ENCODE assay signal across 1 cellular context in the genomic region with DNA sequence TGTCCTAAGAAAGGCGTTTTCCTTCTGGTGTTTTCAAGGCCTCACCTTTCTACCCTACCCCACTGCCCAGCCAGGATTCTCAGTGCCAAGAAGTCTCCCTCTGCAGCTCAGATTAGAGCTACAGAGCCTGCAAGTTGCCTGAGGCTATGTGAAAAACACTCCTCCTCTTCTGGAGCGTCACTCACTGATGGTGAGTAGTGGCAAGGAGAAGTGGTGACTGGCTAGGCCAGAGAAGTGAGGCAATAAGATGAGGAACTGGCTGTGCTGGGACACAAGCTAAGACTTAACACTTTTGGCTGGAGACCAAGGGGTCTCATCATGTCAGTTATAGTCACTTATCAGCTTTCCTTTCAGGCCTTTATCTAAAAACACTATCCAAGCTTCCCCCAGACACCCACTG.
TF ChIP-seq lines count a peak whose summit lies in the region.

No MANE protein-coding gene starts in this region.

TF ChIP-seq in K562, 482 proteins besides CTCF, POLR2A, EP300 and RAD21:
- TF ChIP-seq ETV5 (CRISPR knock-in tag; IDR thresholded peaks at IDR 0.05; ENCODE audit: low read depth), result 0 out of 2 replicates have a peak, but pooled peaks have one; percentile 14
- TF ChIP-seq, protein P1, sequence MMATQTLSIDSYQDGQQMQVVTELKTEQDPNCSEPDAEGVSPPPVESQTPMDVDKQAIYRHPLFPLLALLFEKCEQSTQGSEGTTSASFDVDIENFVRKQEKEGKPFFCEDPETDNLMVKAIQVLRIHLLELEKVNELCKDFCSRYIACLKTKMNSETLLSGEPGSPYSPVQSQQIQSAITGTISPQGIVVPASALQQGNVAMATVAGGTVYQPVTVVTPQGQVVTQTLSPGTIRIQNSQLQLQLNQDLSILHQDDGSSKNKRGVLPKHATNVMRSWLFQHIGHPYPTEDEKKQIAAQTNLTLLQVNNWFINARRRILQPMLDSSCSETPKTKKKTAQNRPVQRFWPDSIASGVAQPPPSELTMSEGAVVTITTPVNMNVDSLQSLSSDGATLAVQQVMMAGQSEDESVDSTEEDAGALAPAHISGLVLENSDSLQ (IDR thresholded peaks at IDR 0.05), result peak; percentile 68
- TF ChIP-seq, protein P2, sequence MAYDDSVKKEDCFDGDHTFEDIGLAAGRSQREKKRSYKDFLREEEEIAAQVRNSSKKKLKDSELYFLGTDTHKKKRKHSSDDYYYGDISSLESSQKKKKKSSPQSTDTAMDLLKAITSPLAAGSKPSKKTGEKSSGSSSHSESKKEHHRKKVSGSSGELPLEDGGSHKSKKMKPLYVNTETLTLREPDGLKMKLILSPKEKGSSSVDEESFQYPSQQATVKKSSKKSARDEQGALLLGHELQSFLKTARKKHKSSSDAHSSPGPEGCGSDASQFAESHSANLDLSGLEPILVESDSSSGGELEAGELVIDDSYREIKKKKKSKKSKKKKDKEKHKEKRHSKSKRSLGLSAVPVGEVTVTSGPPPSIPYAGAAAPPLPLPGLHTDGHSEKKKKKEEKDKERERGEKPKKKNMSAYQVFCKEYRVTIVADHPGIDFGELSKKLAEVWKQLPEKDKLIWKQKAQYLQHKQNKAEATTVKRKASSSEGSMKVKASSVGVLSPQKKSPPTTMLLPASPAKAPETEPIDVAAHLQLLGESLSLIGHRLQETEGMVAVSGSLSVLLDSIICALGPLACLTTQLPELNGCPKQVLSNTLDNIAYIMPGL (CRISPR knock-in tag; IDR thresholded peaks at IDR 0.05), result no peak
- TF ChIP-seq, protein P3, sequence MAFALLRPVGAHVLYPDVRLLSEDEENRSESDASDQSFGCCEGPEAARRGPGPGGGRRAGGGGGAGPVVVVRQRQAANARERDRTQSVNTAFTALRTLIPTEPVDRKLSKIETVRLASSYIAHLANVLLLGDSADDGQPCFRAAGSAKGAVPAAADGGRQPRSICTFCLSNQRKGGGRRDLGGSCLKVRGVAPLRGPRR (CRISPR knock-in tag; IDR thresholded peaks at IDR 0.05), result no peak
- TF ChIP-seq ZNF140 (CRISPR knock-in tag; IDR thresholded peaks at IDR 0.05), result no peak
- TF ChIP-seq, protein P4, sequence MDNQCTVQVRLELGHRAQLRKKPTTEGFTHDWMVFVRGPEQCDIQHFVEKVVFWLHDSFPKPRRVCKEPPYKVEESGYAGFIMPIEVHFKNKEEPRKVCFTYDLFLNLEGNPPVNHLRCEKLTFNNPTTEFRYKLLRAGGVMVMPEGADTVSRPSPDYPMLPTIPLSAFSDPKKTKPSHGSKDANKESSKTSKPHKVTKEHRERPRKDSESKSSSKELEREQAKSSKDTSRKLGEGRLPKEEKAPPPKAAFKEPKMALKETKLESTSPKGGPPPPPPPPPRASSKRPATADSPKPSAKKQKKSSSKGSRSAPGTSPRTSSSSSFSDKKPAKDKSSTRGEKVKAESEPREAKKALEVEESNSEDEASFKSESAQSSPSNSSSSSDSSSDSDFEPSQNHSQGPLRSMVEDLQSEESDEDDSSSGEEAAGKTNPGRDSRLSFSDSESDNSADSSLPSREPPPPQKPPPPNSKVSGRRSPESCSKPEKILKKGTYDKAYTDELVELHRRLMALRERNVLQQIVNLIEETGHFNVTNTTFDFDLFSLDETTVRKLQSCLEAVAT (IDR thresholded peaks at IDR 0.05), result no peak
- TF ChIP-seq, protein P5, sequence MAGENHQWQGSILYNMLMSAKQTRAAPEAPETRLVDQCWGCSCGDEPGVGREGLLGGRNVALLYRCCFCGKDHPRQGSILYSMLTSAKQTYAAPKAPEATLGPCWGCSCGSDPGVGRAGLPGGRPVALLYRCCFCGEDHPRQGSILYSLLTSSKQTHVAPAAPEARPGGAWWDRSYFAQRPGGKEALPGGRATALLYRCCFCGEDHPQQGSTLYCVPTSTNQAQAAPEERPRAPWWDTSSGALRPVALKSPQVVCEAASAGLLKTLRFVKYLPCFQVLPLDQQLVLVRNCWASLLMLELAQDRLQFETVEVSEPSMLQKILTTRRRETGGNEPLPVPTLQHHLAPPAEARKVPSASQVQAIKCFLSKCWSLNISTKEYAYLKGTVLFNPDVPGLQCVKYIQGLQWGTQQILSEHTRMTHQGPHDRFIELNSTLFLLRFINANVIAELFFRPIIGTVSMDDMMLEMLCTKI (IDR thresholded peaks at IDR 0.05; ENCODE audit: partially characterized antibody), result no peak
- no peak for TF ChIP-seq GTF2A2 (tag; IDR thresholded peaks at IDR 0.05)
- peak; percentile 74; the same call in 1 of the 2 replicates for TF ChIP-seq SPI1 (IDR thresholded peaks at IDR 0.05; ENCODE audit: borderline replicate concordance, low read depth, low read length)
- TF ChIP-seq, protein P6, sequence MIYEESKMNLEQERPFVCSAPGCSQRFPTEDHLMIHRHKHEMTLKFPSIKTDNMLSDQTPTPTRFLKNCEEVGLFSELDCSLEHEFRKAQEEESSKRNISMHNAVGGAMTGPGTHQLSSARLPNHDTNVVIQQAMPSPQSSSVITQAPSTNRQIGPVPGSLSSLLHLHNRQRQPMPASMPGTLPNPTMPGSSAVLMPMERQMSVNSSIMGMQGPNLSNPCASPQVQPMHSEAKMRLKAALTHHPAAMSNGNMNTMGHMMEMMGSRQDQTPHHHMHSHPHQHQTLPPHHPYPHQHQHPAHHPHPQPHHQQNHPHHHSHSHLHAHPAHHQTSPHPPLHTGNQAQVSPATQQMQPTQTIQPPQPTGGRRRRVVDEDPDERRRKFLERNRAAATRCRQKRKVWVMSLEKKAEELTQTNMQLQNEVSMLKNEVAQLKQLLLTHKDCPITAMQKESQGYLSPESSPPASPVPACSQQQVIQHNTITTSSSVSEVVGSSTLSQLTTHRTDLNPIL (CRISPR knock-in tag; IDR thresholded peaks at IDR 0.05), result no peak
- peak; percentile 36; the same call in 1 of the 2 replicates for TF ChIP-seq NFIC (IDR thresholded peaks at IDR 0.05)
- TF ChIP-seq CEBPB (tag; IDR thresholded peaks at IDR 0.05), result peak; percentile 72
- TF ChIP-seq CTBP1 (IDR thresholded peaks at IDR 0.05; ENCODE audit: borderline replicate concordance), result peak; percentile 18; the same call in 1 of the 2 replicates
- peak; percentile 49; the same call in 1 of the 2 replicates for TF ChIP-seq CEBPG (CRISPR knock-in tag; IDR thresholded peaks at IDR 0.05)
- TF ChIP-seq CEBPG (tag; conservative IDR thresholded peaks at IDR 0.05 in 1 of 2, IDR thresholded peaks at IDR 0.05 in 1 of 2), result no peak; a peak in 1 of 4 replicates
- TF ChIP-seq NRF1 (conservative IDR thresholded peaks at IDR 0.05 in 1 of 2, IDR thresholded peaks at IDR 0.05 in 1 of 2), result 0 out of 4 replicates have a peak, but pooled peaks of 1 of the 2 experiments have one; percentile 2
- TF ChIP-seq ZZZ3 (IDR thresholded peaks at IDR 0.05), result no peak
- TF ChIP-seq TRIM24 (IDR thresholded peaks at IDR 0.05), result no peak
- TF ChIP-seq, protein P7, sequence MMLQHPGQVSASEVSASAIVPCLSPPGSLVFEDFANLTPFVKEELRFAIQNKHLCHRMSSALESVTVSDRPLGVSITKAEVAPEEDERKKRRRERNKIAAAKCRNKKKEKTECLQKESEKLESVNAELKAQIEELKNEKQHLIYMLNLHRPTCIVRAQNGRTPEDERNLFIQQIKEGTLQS (IDR thresholded peaks at IDR 0.05), result peak; percentile 22; the same call in 1 of the 2 replicates
- TF ChIP-seq, protein P7 (CRISPR knock-in tag; conservative IDR thresholded peaks at IDR 0.05), result no peak
- TF ChIP-seq RNF2 (IDR thresholded peaks at IDR 0.05), result no peak
